ENCODE assay signal across 24 cellular contexts in genomic region chr12:76375470-76375869, GRCh38. TPM values are rescaled to one million over a fixed set of nuclear protein-coding genes. Genes with fewer than 3 reads are reported as not detected.
A peak's percentile ranks its signal among the peaks of the same experiment; 100 is the strongest.
DNase-seq lines count a peak whose midpoint lies in the region; ATAC-seq, FAIRE-seq and TF ChIP-seq lines count a peak whose summit lies in the region.
"Had no signal": no experiment of that assay in that cellular context is flagged by ENCODE, and none has a peak within 500 bp of the region (broad histone marks: within the 10 kb centered on the region; RNA-seq: fewer than 3 reads in every experiment).

No MANE protein-coding gene starts in this region.

- peak; percentile 71 for DNase-seq in ACHN
- DNase-seq in RCC 7860 (ENCODE audit: low spot score), result peak; percentile 54
- DNase-seq in glomerular visceral epithelial cell (ENCODE audit: extremely low spot score), result peak; percentile 24
- DNase-seq in dedifferentiated amniotic fluid mesenchymal stem cell (ENCODE audit: extremely low spot score), result no peak
- DNase-seq in epidermal melanocyte (ENCODE audit: insufficient read length, low spot score), result no peak
- DNase-seq in AG20443 (ENCODE audit: low spot score), result no peak
- DNase-seq in left lobe of liver (ENCODE audit: low spot score), result no peak
- DNase-seq: Caco-2; colonic mucosa; effector memory CD4-positive, alpha-beta T cell; NCI-H1436; NCI-H2081; NCI-H526 treated with DMSO at 0.1 percent for 48 hours; Right ventricle myocardium superior; stimulated activated naive CD4-positive, alpha-beta T cell treated with Interleukin-2 at 50 U/mL for 16 hours; upper lobe of right lung had no signal

- in situ Hi-C loops in ACHN (cut with HindIII; ENCODE audit: low pct_ligation_motif_present, low pct_unique_long_range_greater_than_20kb, low sequenced_read_pairs), result no loop called here

- peak overlapping the region; percentile 71 for H3K27ac ChIP-seq in 22Rv1
- H3K27ac ChIP-seq: ascending aorta, C4-2B, colonic mucosa, skin epidermis, upper lobe of right lung had no signal

- no peak for TF ChIP-seq CTCF in 22Rv1 (IDR thresholded peaks at IDR 0.05)

- no peak for FAIRE-seq in RCC 7860 (lab: Jason Lieb, UNC)
- FAIRE-seq: frontal cortex had no signal

- no peak for ATAC-seq in left lobe of liver
- ATAC-seq: esophagus mucosa, HCT116, SK-N-SH treated with all-trans-retinoic acid at 6 μM for 48 hours, upper lobe of right lung had no signal

RNA-seq across cellular contexts. Expression of gene BBS10, which starts 27.3 kb away (rescaled TPM):
- 5.0 TPM for total RNA-seq in left lobe of liver

Comparison
In these comparisons a context has a peak if more than half of its experiments do, and no peak if none do; other contexts are left out.
1. DNase-seq: peak in ACHN (single experiment), RCC 7860 (single experiment) and glomerular visceral epithelial cell (single experiment); none in dedifferentiated amniotic fluid mesenchymal stem cell (single experiment), epidermal melanocyte (single experiment), AG20443 (single experiment) and left lobe of liver (single experiment).